25 cellular contexts compared by ENCODE assay signal in genomic region chr3:73270839-73271483, GRCh38.
A peak's percentile ranks its signal among the peaks of the same experiment; 100 is the strongest.
DNase-seq lines count a peak whose midpoint lies in the region; ATAC-seq, FAIRE-seq and TF ChIP-seq lines count a peak whose summit lies in the region.
"Had no signal": no experiment of that assay in that cellular context is flagged by ENCODE, and none has a peak within 500 bp of the region (broad histone marks: within the 10 kb centered on the region; RNA-seq: fewer than 3 reads in every experiment).

No MANE protein-coding gene starts in this region.

- FAIRE-seq in astrocyte (lab: Jason Lieb, UNC) = no peak
- FAIRE-seq: HTR-8/SVneo, keratinocyte, RCC 7860 had no signal

- no peak overlapping the region for H3K27ac Mint-ChIP-seq in astrocyte (ENCODE audit: unreplicated experiment)
- H3K27ac Mint-ChIP-seq: activated naive CD8-positive, alpha-beta T cell treated with anti-CD3 and anti-CD28 coated beads, Interleukin-2, amount 10 ng/mL, durations not matched to agents 7 days and 5 days; CD4-positive, CD25-positive, alpha-beta regulatory T cell; HFFc6; memory B cell; nephron progenitor cell had no signal

- no peaks in the 10 kb centered on the region for H3K36me3 ChIP-seq in astrocyte (ENCODE audit: insufficient read depth, low read length)
- no peaks in the 10 kb centered on the region for H3K36me3 ChIP-seq in mesendoderm (ENCODE audit: control insufficient read depth, insufficient read depth, low read length)
- H3K36me3 ChIP-seq: cardiac muscle cell, esophagus squamous epithelium, prostate gland, thoracic aorta had no signal

- no peak overlapping the region for H3K27ac ChIP-seq in astrocyte (ENCODE audit: low read depth, low read length)
- H3K27ac ChIP-seq in mesendoderm (ENCODE audit: low read depth, low read length) = no peak overlapping the region
- H3K27ac ChIP-seq: cardiac muscle cell, esophagus squamous epithelium, hepatocyte, prostate gland, thoracic aorta had no signal

- no CpG with 5 or more reads among the region's 2 CpGs for WGBS in mesendoderm (ENCODE audit: extremely low coverage, insufficient coverage, low lambda C conversion rate)

- H3K23ac ChIP-seq in mesendoderm (ENCODE audit: low read length) = no peak overlapping the region

- H3K56ac ChIP-seq in mesendoderm (ENCODE audit: low read length) = no peak overlapping the region

- H3K4me2 ChIP-seq in astrocyte (ENCODE audit: low read length) (no peak overlapping the region), mesendoderm (ENCODE audit: low read length) (no peak overlapping the region)
- H3K4me2 ChIP-seq: hepatocyte, smooth muscle cell had no signal

- H3K79me2 ChIP-seq in astrocyte (ENCODE audit: insufficient read depth, low read length) (no peaks in the 10 kb centered on the region), mesendoderm (ENCODE audit: control insufficient read depth, insufficient read depth, low read length) (no peaks in the 10 kb centered on the region)
- H3K79me2 ChIP-seq: hepatocyte had no signal

- H4K20me1 ChIP-seq in astrocyte (ENCODE audit: insufficient read depth, low read length) = no peaks in the 10 kb centered on the region

- H3K4me3 ChIP-seq in astrocyte (ENCODE audit: insufficient read depth, low read depth, low read length) (no peak overlapping the region), mesendoderm (ENCODE audit: low read length) (no peak overlapping the region)
- H3K4me3 ChIP-seq: cardiac muscle cell, esophagus squamous epithelium, hepatocyte, prostate gland, smooth muscle cell, thoracic aorta had no signal

- no peaks in the 10 kb centered on the region for H3K36me3 Mint-ChIP-seq in astrocyte (ENCODE audit: low read depth, unreplicated experiment)
- H3K36me3 Mint-ChIP-seq: activated naive CD8-positive, alpha-beta T cell treated with anti-CD3 and anti-CD28 coated beads, Interleukin-2, amount 10 ng/mL, durations not matched to agents 7 days and 5 days; CD4-positive, CD25-positive, alpha-beta regulatory T cell; memory B cell had no signal

- no peak overlapping the region for H2BK15ac ChIP-seq in mesendoderm (replicated peaks; ENCODE audit: low read depth)

- no peaks in the 10 kb centered on the region for H3K9me3 Mint-ChIP-seq in astrocyte (ENCODE audit: unreplicated experiment)
- H3K9me3 Mint-ChIP-seq: activated naive CD8-positive, alpha-beta T cell treated with anti-CD3 and anti-CD28 coated beads, Interleukin-2, amount 10 ng/mL, durations not matched to agents 7 days and 5 days; HFFc6 had no signal

- H3K27me3 ChIP-seq in astrocyte (ENCODE audit: insufficient read depth, low read length) (no peaks in the 10 kb centered on the region), mesendoderm (ENCODE audit: insufficient read depth, low read length, poor library complexity) (no peaks in the 10 kb centered on the region)
- H3K27me3 ChIP-seq: cardiac muscle cell, esophagus squamous epithelium, hepatocyte had no signal

- no peak overlapping the region for H2BK120ac ChIP-seq in mesendoderm (ENCODE audit: low read depth, low read length)

- DNase-seq in G401 (ENCODE audit: low spot score) (peak; percentile 96), NCI-H128 (lab: John Stamatoyannopoulos, UW; ENCODE audit: unreplicated experiment) (peak; percentile 30), astrocyte (ENCODE audit: low read depth) (peak; percentile 10), mucosa of gallbladder (ENCODE audit: low spot score) (peak; percentile 30), mesendoderm (no peak), NCI-H526 treated with DMSO at 0.1 percent for 48 hours (lab: John Stamatoyannopoulos, UW) (no peak)
- DNase-seq: activated CD4-positive, alpha-beta T cell treated with anti-CD3 and anti-CD28 coated beads, Interleukin-2, amount 50 U/mL, for 48 hours; activated naive CD8-positive, alpha-beta T cell treated with anti-CD3 and anti-CD28 coated beads, Interleukin-2, amount 10 ng/mL, durations not matched to agents 7 days and 5 days; CD4-positive, CD25-positive, alpha-beta regulatory T cell; effector CD4-positive, alpha-beta T cell; esophagus squamous epithelium; HFFc6; Kasumi-1; NCI-H1436; nephron progenitor cell had no signal

- H3K9ac ChIP-seq in astrocyte (ENCODE audit: low read length) (no peak overlapping the region), mesendoderm (ENCODE audit: low read length) (no peak overlapping the region)

- no peak overlapping the region for H4K5ac ChIP-seq in mesendoderm (ENCODE audit: low read length)

- no peak overlapping the region for H2BK5ac ChIP-seq in mesendoderm (ENCODE audit: low read length)

- no peak for TF ChIP-seq CTCF in astrocyte (IDR thresholded peaks at IDR 0.05; ENCODE audit: insufficient read depth, low read depth, low read length)

- H3K4ac ChIP-seq in mesendoderm (ENCODE audit: low read depth, low read length) = no peak overlapping the region

- in situ Hi-C loops in G401 (cut with HindIII; ENCODE audit: low sequenced_read_pairs) = no loop called here

- H3K4me1 Mint-ChIP-seq in astrocyte (ENCODE audit: low read depth, unreplicated experiment) = no peaks in the 10 kb centered on the region
- H3K4me1 Mint-ChIP-seq: activated naive CD8-positive, alpha-beta T cell treated with anti-CD3 and anti-CD28 coated beads, Interleukin-2, amount 10 ng/mL, durations not matched to agents 7 days and 5 days; CD4-positive, CD25-positive, alpha-beta regulatory T cell; memory B cell had no signal

- ATAC-seq in GM19023 (IDR thresholded peaks at IDR 0.05; ENCODE audit: unreplicated experiment) = no peak

- H2AFZ ChIP-seq in astrocyte (ENCODE audit: low read depth, low read length) = no peak overlapping the region
- H2AFZ ChIP-seq: hepatocyte had no signal

- no peaks in the 10 kb centered on the region for H3K9me3 ChIP-seq in astrocyte (ENCODE audit: insufficient read depth, low read depth, low read length)
- H3K9me3 ChIP-seq: esophagus squamous epithelium, prostate gland, thoracic aorta had no signal

- peaks cover 4% of the 10 kb centered on the region for H3K27me3 Mint-ChIP-seq in astrocyte (ENCODE audit: low read depth, unreplicated experiment)
- H3K27me3 Mint-ChIP-seq: activated naive CD8-positive, alpha-beta T cell treated with anti-CD3 and anti-CD28 coated beads, Interleukin-2, amount 10 ng/mL, durations not matched to agents 7 days and 5 days; CD4-positive, CD25-positive, alpha-beta regulatory T cell; memory B cell had no signal

- H2AK5ac ChIP-seq in mesendoderm (ENCODE audit: low read length) = no peak overlapping the region

- H3K79me1 ChIP-seq in mesendoderm (ENCODE audit: low read length) = no peaks in the 10 kb centered on the region

- H3K18ac ChIP-seq in mesendoderm (ENCODE audit: low read length) = no peak overlapping the region

- H3K4me1 ChIP-seq in astrocyte (ENCODE audit: insufficient read depth, low read length) (no peaks in the 10 kb centered on the region), mesendoderm (ENCODE audit: control insufficient read depth, low read depth, low read length) (no peaks in the 10 kb centered on the region)
- H3K4me1 ChIP-seq: esophagus squamous epithelium, prostate gland had no signal

- no peak overlapping the region for H3K4me3 Mint-ChIP-seq in astrocyte (ENCODE audit: unreplicated experiment)
- H3K4me3 Mint-ChIP-seq: activated naive CD8-positive, alpha-beta T cell treated with anti-CD3 and anti-CD28 coated beads, Interleukin-2, amount 10 ng/mL, durations not matched to agents 7 days and 5 days; CD4-positive, CD25-positive, alpha-beta regulatory T cell; HFFc6; memory B cell; nephron progenitor cell had no signal

- no peak overlapping the region for H4K8ac ChIP-seq in mesendoderm (ENCODE audit: low read depth, low read length)

Comparison
In these comparisons a context has a peak if more than half of its experiments do, and no peak if none do; other contexts are left out.
1. DNase-seq: peak in G401 (single experiment), NCI-H128 (single experiment), astrocyte (single experiment) and mucosa of gallbladder (single experiment); none in mesendoderm (single experiment) and NCI-H526 treated with DMSO at 0.1 percent for 48 hours (single experiment).